Comparison of ENCODE assay signal across 14 cellular contexts in genomic region chr3:50806806-50807205, GRCh38.
A peak's percentile ranks its signal among the peaks of the same experiment; 100 is the strongest.
DNase-seq lines count a peak whose midpoint lies in the region; ATAC-seq, FAIRE-seq and TF ChIP-seq lines count a peak whose summit lies in the region.
"Had no signal": no experiment of that assay in that cellular context is flagged by ENCODE, and none has a peak within 500 bp of the region (broad histone marks: within the 10 kb centered on the region; RNA-seq: fewer than 3 reads in every experiment).

No MANE protein-coding gene starts in this region.

- H3K4me3 ChIP-seq in CD8-positive, alpha-beta memory T cell (ENCODE audit: low read length): no peak overlapping the region
- H3K4me3 ChIP-seq: adrenal gland, psoas muscle, thoracic aorta had no signal

- CTCF ChIA-PET in Calu3 (lab: Charles Lee): interaction anchor here (0.6 kb wide), 1 partner anchor 9 kb away, joined by 3 read pairs; no protein-coding TSS in a partner anchor
- CTCF ChIA-PET in CD8-positive, alpha-beta memory T cell (lab: Charles Lee): no interaction called here
- CTCF ChIA-PET in activated naive CD4-positive, alpha-beta T cell treated with anti-CD3 and anti-CD28 coated beads, Interleukin-2, amount 10 ng/mL, durations not matched to agents 7 days and 5 days (lab: Charles Lee): no interaction called here

- H3K27ac Mint-ChIP-seq in Calu3 (ENCODE audit: unreplicated experiment): no peak overlapping the region
- H3K27ac Mint-ChIP-seq in CD8-positive, alpha-beta memory T cell: no peak overlapping the region
- H3K27ac Mint-ChIP-seq in activated naive CD4-positive, alpha-beta T cell treated with anti-CD3 and anti-CD28 coated beads, Interleukin-2, amount 10 ng/mL, durations not matched to agents 7 days and 5 days: no peak overlapping the region
- H3K27ac Mint-ChIP-seq: activated CD4-positive, alpha-beta T cell treated with anti-CD3 and anti-CD28 coated beads, Interleukin-2, amount 10 ng/mL, durations not matched to agents 24 days and 14 days; T-helper 17 cell had no signal

- ATAC-seq in foreskin keratinocyte: peak; percentile 59
- no peak for ATAC-seq in GM19452 (IDR thresholded peaks at IDR 0.05; ENCODE audit: unreplicated experiment)
- ATAC-seq: psoas muscle, T-helper 17 cell had no signal

- H3K27me3 ChIP-seq in foreskin keratinocyte: no peaks in the 10 kb centered on the region
- no peaks in the 10 kb centered on the region for H3K27me3 ChIP-seq in CD8-positive, alpha-beta memory T cell (ENCODE audit: insufficient read depth, low read length, poor library complexity, severe bottlenecking)
- H3K27me3 ChIP-seq: adrenal gland had no signal

- peaks cover 15% of the 10 kb centered on the region for H3K4me1 Mint-ChIP-seq in Calu3 (ENCODE audit: low read depth, unreplicated experiment)
- no peaks in the 10 kb centered on the region for H3K4me1 Mint-ChIP-seq in CD8-positive, alpha-beta memory T cell
- no peaks in the 10 kb centered on the region for H3K4me1 Mint-ChIP-seq in activated naive CD4-positive, alpha-beta T cell treated with anti-CD3 and anti-CD28 coated beads, Interleukin-2, amount 10 ng/mL, durations not matched to agents 7 days and 5 days
- H3K4me1 Mint-ChIP-seq: activated CD4-positive, alpha-beta T cell treated with anti-CD3 and anti-CD28 coated beads, Interleukin-2, amount 10 ng/mL, durations not matched to agents 24 days and 14 days; T-helper 17 cell had no signal

- no peak overlapping the region for H3K4me3 Mint-ChIP-seq in Calu3 (ENCODE audit: low read depth, unreplicated experiment)
- no peak overlapping the region for H3K4me3 Mint-ChIP-seq in CD8-positive, alpha-beta memory T cell
- no peak overlapping the region for H3K4me3 Mint-ChIP-seq in activated naive CD4-positive, alpha-beta T cell treated with anti-CD3 and anti-CD28 coated beads, Interleukin-2, amount 10 ng/mL, durations not matched to agents 7 days and 5 days
- H3K4me3 Mint-ChIP-seq: activated CD4-positive, alpha-beta T cell treated with anti-CD3 and anti-CD28 coated beads, Interleukin-2, amount 10 ng/mL, durations not matched to agents 24 days and 14 days; T-helper 17 cell had no signal

- no peaks in the 10 kb centered on the region for H3K27me3 Mint-ChIP-seq in Calu3 (ENCODE audit: unreplicated experiment)
- H3K27me3 Mint-ChIP-seq in CD8-positive, alpha-beta memory T cell: peaks cover 0 to 8% of the 10 kb centered on the region in 2 donors
- peaks cover 8% of the 10 kb centered on the region for H3K27me3 Mint-ChIP-seq in activated naive CD4-positive, alpha-beta T cell treated with anti-CD3 and anti-CD28 coated beads, Interleukin-2, amount 10 ng/mL, durations not matched to agents 7 days and 5 days
- H3K27me3 Mint-ChIP-seq: T-helper 17 cell had no signal

- peak; percentile 10 for DNase-seq in Calu3
- peak; percentile 64 for DNase-seq in M059J (ENCODE audit: low read depth)
- peak; percentile 41 to 78 for DNase-seq in foreskin keratinocyte
- DNase-seq in myocyte (ENCODE audit: low read depth): peak; percentile 1
- DNase-seq in GM19239 (ENCODE audit: insufficient read length, low spot score): no peak
- no peak for DNase-seq in CD8-positive, alpha-beta memory T cell
- no peak for DNase-seq in activated naive CD4-positive, alpha-beta T cell treated with anti-CD3 and anti-CD28 coated beads, Interleukin-2, amount 10 ng/mL, durations not matched to agents 7 days and 5 days
- DNase-seq: activated CD4-positive, alpha-beta T cell treated with anti-CD3 and anti-CD28 coated beads, Interleukin-2, amount 10 ng/mL, durations not matched to agents 24 days and 14 days; adrenal gland; C1 segment of cervical spinal cord; psoas muscle; T-helper 17 cell had no signal

- TF ChIP-seq CTCF in Calu3 (IDR thresholded peaks at IDR 0.05; ENCODE audit: unreplicated experiment) (no peak), foreskin keratinocyte (conservative IDR thresholded peaks at IDR 0.05) (no peak)

- no peaks in the 10 kb centered on the region for H3K36me3 Mint-ChIP-seq in Calu3 (ENCODE audit: insufficient read depth, unreplicated experiment)
- peaks cover 0 to 22% (median 0%) of the 10 kb centered on the region in 3 donors for H3K36me3 Mint-ChIP-seq in CD8-positive, alpha-beta memory T cell
- H3K36me3 Mint-ChIP-seq in activated naive CD4-positive, alpha-beta T cell treated with anti-CD3 and anti-CD28 coated beads, Interleukin-2, amount 10 ng/mL, durations not matched to agents 7 days and 5 days: no peaks in the 10 kb centered on the region

- POLR2A ChIA-PET in CD8-positive, alpha-beta memory T cell (lab: Charles Lee): no interaction called here

- intact Hi-C loops in Calu3 (cut with micrococcal nuclease; ENCODE audit: unreplicated experiment): no loop called here

- no peaks in the 10 kb centered on the region for H3K36me3 ChIP-seq in CD8-positive, alpha-beta memory T cell (ENCODE audit: insufficient read depth, low read length)
- H3K36me3 ChIP-seq: adrenal gland, thoracic aorta had no signal

- H3K4me1 ChIP-seq in foreskin keratinocyte: no peaks in the 10 kb centered on the region
- no peaks in the 10 kb centered on the region for H3K4me1 ChIP-seq in CD8-positive, alpha-beta memory T cell (ENCODE audit: insufficient read depth, low read length)
- H3K4me1 ChIP-seq: adrenal gland, psoas muscle had no signal

- no peak overlapping the region for H3K27ac ChIP-seq in foreskin keratinocyte
- no peak overlapping the region for H3K27ac ChIP-seq in CD8-positive, alpha-beta memory T cell (ENCODE audit: low read depth, low read length)
- H3K27ac ChIP-seq: adrenal gland, psoas muscle, thoracic aorta had no signal

- H3K9me3 ChIP-seq in CD8-positive, alpha-beta memory T cell (ENCODE audit: low read length): no peaks in the 10 kb centered on the region
- H3K9me3 ChIP-seq: adrenal gland had no signal

- FAIRE-seq in GM19239 (lab: Jason Lieb, UNC): no peak

- no TSS peak for BruUV-seq in Calu3 (replicated peaks; lab: Mats Ljungman, UMichigan)

- peaks cover 5% of the 10 kb centered on the region for H3K9me3 Mint-ChIP-seq in Calu3 (ENCODE audit: low read depth, unreplicated experiment)
- peaks cover 13 to 22% (median 15%) of the 10 kb centered on the region in 5 donors for H3K9me3 Mint-ChIP-seq in CD8-positive, alpha-beta memory T cell
- H3K9me3 Mint-ChIP-seq in activated naive CD4-positive, alpha-beta T cell treated with anti-CD3 and anti-CD28 coated beads, Interleukin-2, amount 10 ng/mL, durations not matched to agents 7 days and 5 days: peaks cover 13% of the 10 kb centered on the region

Comparison
In these comparisons a context has a peak if more than half of its experiments do, and no peak if none do; other contexts are left out.
1. DNase-seq: peak in Calu3 (single experiment), M059J (single experiment), foreskin keratinocyte (2 of 2) and myocyte (single experiment); none in GM19239 (single experiment), CD8-positive, alpha-beta memory T cell (0 of 5) and activated naive CD4-positive, alpha-beta T cell treated with anti-CD3 and anti-CD28 coated beads, Interleukin-2, amount 10 ng/mL, durations not matched to agents 7 days and 5 days (single experiment).